Comparison of ENCODE assay signal across 11 cellular contexts in genomic region chr9:124270504-124271335, GRCh38. TPM values are rescaled to one million over a fixed set of nuclear protein-coding genes. Genes with fewer than 3 reads are reported as not detected.
DNase-seq lines count a peak whose midpoint lies in the region; ATAC-seq and TF ChIP-seq lines count a peak whose summit lies in the region.
"Had no signal": no experiment of that assay in that cellular context is flagged by ENCODE, and none has a peak within 500 bp of the region (broad histone marks: within the 10 kb centered on the region; RNA-seq: fewer than 3 reads in every experiment).

No MANE protein-coding gene starts in this region.

- TF ChIP-seq CTCF in heart right ventricle (IDR thresholded peaks at IDR 0.05) (no peak), osteocyte (IDR thresholded peaks at IDR 0.05) (no peak)

- H3K27ac ChIP-seq in BLaER1 (peak overlapping the region; percentile 38; the same call in 1 of the 2 replicates), heart right ventricle (peak overlapping the region in 1 of 10 donors; percentile 31)

- DNase-seq in NCI-H69 (lab: John Stamatoyannopoulos, UW) (peak; percentile 58), heart right ventricle (no peak), osteocyte (ENCODE audit: extremely low spot score, unreplicated experiment) (no peak)
- DNase-seq in stimulated activated CD4-positive, alpha-beta T cell treated with anti-CD3 and anti-CD28 coated beads, Interleukin-4, amount 100 ng/mL, for 24 hours: no peak
- DNase-seq in central memory CD4-positive, alpha-beta T cell: no peak
- DNase-seq: stimulated activated CD4-positive, alpha-beta T cell treated with anti-CD3 and anti-CD28 coated beads, Interleukin-4, amount 100 ng/mL, for 4 hours had no signal

- no peaks in the 10 kb centered on the region for H3K9me3 ChIP-seq in BLaER1
- H3K9me3 ChIP-seq in heart right ventricle: no peaks in the 10 kb centered on the region
- H3K9me3 ChIP-seq: BLaER1 treated with 17β-estradiol and CSF1 and Interleukin-3, amounts not matched to agents 10 nM and 100 nM had no signal

- H3K9me3 Mint-ChIP-seq in osteocyte (ENCODE audit: unreplicated experiment): no peaks in the 10 kb centered on the region
- H3K9me3 Mint-ChIP-seq: T-helper 1 cell treated with Interleukin-12 subunit alpha and Interleukin-12 subunit beta and Interleukin-4 antibody, amounts not matched to agents 30 μg/mL and 1 μg/mL, for 36 hours had no signal

- H3K36me3 ChIP-seq in BLaER1 (peaks cover 62% of the 10 kb centered on the region), heart right ventricle (peaks cover 0 to 51% (median 0%) of the 10 kb centered on the region in 9 donors)

- H3K4me3 ChIP-seq in BLaER1 (no peak overlapping the region), heart right ventricle (no peak overlapping the region)
- H3K4me3 ChIP-seq: BLaER1 treated with 17β-estradiol and CSF1 and Interleukin-3, amounts not matched to agents 10 nM and 100 nM had no signal

- H3K9ac ChIP-seq in BLaER1: peak overlapping the region; percentile 34; the same call in 1 of the 2 replicates

- peaks cover 8% of the 10 kb centered on the region for H3K36me3 Mint-ChIP-seq in osteocyte (ENCODE audit: unreplicated experiment)

- H3K27me3 ChIP-seq in BLaER1: no peaks in the 10 kb centered on the region
- no peaks in the 10 kb centered on the region for H3K27me3 ChIP-seq in heart right ventricle
- H3K27me3 ChIP-seq: BLaER1 treated with 17β-estradiol and CSF1 and Interleukin-3, amounts not matched to agents 10 nM and 100 nM had no signal

- peaks cover 82% of the 10 kb centered on the region for H3K4me1 Mint-ChIP-seq in osteocyte (ENCODE audit: unreplicated experiment)

- H3K4me1 ChIP-seq in BLaER1 (peaks cover 92% of the 10 kb centered on the region), heart right ventricle (peaks cover 8 to 87% (median 43%) of the 10 kb centered on the region in 9 donors)

- peak; percentile 6 to 68 (median 32) for ATAC-seq in heart right ventricle
- ATAC-seq in HG02981 (IDR thresholded peaks at IDR 0.05; ENCODE audit: unreplicated experiment): no peak
- no peak for ATAC-seq in GM21367 (IDR thresholded peaks at IDR 0.05; ENCODE audit: unreplicated experiment)

- H4K20me1 ChIP-seq in BLaER1: peaks cover 100% of the 10 kb centered on the region

- no peak overlapping the region for H3K4me2 ChIP-seq in BLaER1

- H3K4me3 Mint-ChIP-seq in osteocyte (ENCODE audit: unreplicated experiment): no peak overlapping the region
- H3K4me3 Mint-ChIP-seq: T-helper 1 cell treated with Interleukin-12 subunit alpha and Interleukin-12 subunit beta and Interleukin-4 antibody, amounts not matched to agents 30 μg/mL and 1 μg/mL, for 36 hours had no signal

- WGBS in heart right ventricle, 2 donors: 72 to 78% methylated on average over 14 of the region's 14 CpGs

- no peaks in the 10 kb centered on the region for H3K27me3 Mint-ChIP-seq in osteocyte (ENCODE audit: unreplicated experiment)

- H3K27ac Mint-ChIP-seq in osteocyte (ENCODE audit: unreplicated experiment): peak overlapping the region; percentile 10
- H3K27ac Mint-ChIP-seq: T-helper 1 cell treated with Interleukin-12 subunit alpha and Interleukin-12 subunit beta and Interleukin-4 antibody, amounts not matched to agents 30 μg/mL and 1 μg/mL, for 36 hours had no signal

- intact Hi-C loops in heart right ventricle (cut with DNase I): no loop called here

RNA-seq across cellular contexts. Expression of gene NEK6, which starts 13.0 kb away (rescaled TPM):
- total RNA-seq in heart right ventricle (10 to 100 TPM in 4 of 10 donors, 1 to 10 TPM in 6; 4.6 to 22.4 (median 7.9) TPM), osteocyte (111 and 115 TPM in 2 replicates)
- 1 to 10 TPM; 1.9 to 2.1 TPM for polyA plus RNA-seq in heart right ventricle

Comparison
In these comparisons a context has a peak if more than half of its experiments do, and no peak if none do; other contexts are left out.
1. ATAC-seq: peak in heart right ventricle (8 of 8); none in HG02981 (single experiment) and GM21367 (single experiment).